8 cellular contexts compared by ENCODE assay signal in genomic region chr12:121536929-121537813, GRCh38. TPM values are rescaled to one million over a fixed set of nuclear protein-coding genes. Genes with fewer than 3 reads are reported as not detected.
DNase-seq lines count a peak whose midpoint lies in the region; ATAC-seq, FAIRE-seq and TF ChIP-seq lines count a peak whose summit lies in the region.

No MANE protein-coding gene starts in this region.

- peak in 1 of 2 donors; percentile 63 for TF ChIP-seq POLR2A in heart left ventricle (IDR thresholded peaks at IDR 0.05)

- H3K27me3 ChIP-seq in HUES6 (ENCODE audit: control insufficient read depth, insufficient read depth, low read length) (peaks cover 27% of the 10 kb centered on the region), heart left ventricle (no peaks in the 10 kb centered on the region), pancreas (no peaks in the 10 kb centered on the region)

- H3K36me3 ChIP-seq in HUES6 (ENCODE audit: control insufficient read depth, insufficient read depth, low read length): peaks cover 38% of the 10 kb centered on the region
- peaks cover 0 to 15% (median 5%) of the 10 kb centered on the region in 9 donors for H3K36me3 ChIP-seq in heart left ventricle
- peaks cover 0 to 4% (median 0%) of the 10 kb centered on the region in 3 donors for H3K36me3 ChIP-seq in pancreas

- H3K36me3 Mint-ChIP-seq in activated naive CD8-positive, alpha-beta T cell treated with anti-CD3 and anti-CD28 coated beads, Interleukin-2, amount 50 U/mL, for 24 hours (ENCODE audit: low read depth): peaks cover 10% of the 10 kb centered on the region

- H3K4me3 ChIP-seq in HUES6 (ENCODE audit: low read depth, low read length): peak overlapping the region; percentile 47
- peak overlapping the region; percentile 35 to 92 (median 78) for H3K4me3 ChIP-seq in heart left ventricle
- peak overlapping the region; percentile 43 to 80 (median 68) for H3K4me3 ChIP-seq in pancreas

- TF ChIP-seq CTCF in heart left ventricle (IDR thresholded peaks at IDR 0.05) (peak in 1 of 12 donors; percentile 4), pancreas (IDR thresholded peaks at IDR 0.05) (no peak)

- H3K9ac ChIP-seq in HUES6 (ENCODE audit: low read length): peak overlapping the region; percentile 60

- H3K4me1 ChIP-seq in HUES6 (ENCODE audit: control insufficient read depth, insufficient read depth, low read length) (peaks cover 57% of the 10 kb centered on the region), heart left ventricle (peaks cover 0 to 65% (median 49%) of the 10 kb centered on the region in 12 donors), pancreas (peaks cover 0 to 6% (median 4%) of the 10 kb centered on the region in 3 donors)

- no peak overlapping the region for H3K27ac ChIP-seq in HUES6 (ENCODE audit: low read depth, low read length)
- H3K27ac ChIP-seq in heart left ventricle: peak overlapping the region; percentile 93 to 98 (median 96)
- H3K27ac ChIP-seq in pancreas: peak overlapping the region; percentile 67 to 93 (median 88)

- no peaks in the 10 kb centered on the region for H3K27me3 Mint-ChIP-seq in activated naive CD8-positive, alpha-beta T cell treated with anti-CD3 and anti-CD28 coated beads, Interleukin-2, amount 50 U/mL, for 24 hours

- DNase-seq in ELR (ENCODE audit: low read depth) (peak; percentile 74), SIG-M5 (lab: John Stamatoyannopoulos, UW) (peak; percentile 12), heart left ventricle (peak; percentile 92 to 94 (median 93)), pancreas (peak; percentile 88 to 96 (median 90)), NCI-H128 (lab: John Stamatoyannopoulos, UW; ENCODE audit: unreplicated experiment) (no peak)
- peak; percentile 78 for DNase-seq in activated naive CD8-positive, alpha-beta T cell treated with anti-CD3 and anti-CD28 coated beads, Interleukin-2, amount 50 U/mL, for 24 hours

- intact Hi-C loops in heart left ventricle (cut with DNase I): loop anchor here in 5 of 10 donors (1.0 to 5.0 kb wide), 6 partner anchors 17 to 90 kb away; partner anchors contain the start of genes KDM2B (in 1 of the 5) and ORAI1 (in 1 of the 5)
- intact Hi-C loops in pancreas (cut with DNase I): no loop called here

- WGBS in heart left ventricle, 4 donors: 0 to 1% (median 0%) methylated on average over 17 to 71 of the region's 71 CpGs
- WGBS in pancreas, 2 donors: 0 to 1% methylated on average over 57 to 71 of the region's 71 CpGs

- no peaks in the 10 kb centered on the region for H3K9me3 ChIP-seq in HUES6 (ENCODE audit: control insufficient read depth, insufficient read depth, low read depth, low read length)
- H3K9me3 ChIP-seq in heart left ventricle: no peaks in the 10 kb centered on the region
- no peaks in the 10 kb centered on the region for H3K9me3 ChIP-seq in pancreas

- peak overlapping the region; percentile 72 for H3K27ac Mint-ChIP-seq in activated naive CD8-positive, alpha-beta T cell treated with anti-CD3 and anti-CD28 coated beads, Interleukin-2, amount 50 U/mL, for 24 hours

- ATAC-seq in GM21528 (IDR thresholded peaks at IDR 0.05; ENCODE audit: low FRiP score, unreplicated experiment) (peak; percentile 53), heart left ventricle (peak; percentile 68 to 87 (median 84)), pancreas (peak; percentile 86 to 90 (median 88))
- ATAC-seq in activated naive CD8-positive, alpha-beta T cell treated with anti-CD3 and anti-CD28 coated beads, Interleukin-2, amount 50 U/mL, for 24 hours: peak; percentile 53

- no peak for FAIRE-seq in pancreas (lab: Jason Lieb, UNC)

- peaks cover 50% of the 10 kb centered on the region for H3K4me1 Mint-ChIP-seq in activated naive CD8-positive, alpha-beta T cell treated with anti-CD3 and anti-CD28 coated beads, Interleukin-2, amount 50 U/mL, for 24 hours

- no peaks in the 10 kb centered on the region for H3K9me3 Mint-ChIP-seq in activated naive CD8-positive, alpha-beta T cell treated with anti-CD3 and anti-CD28 coated beads, Interleukin-2, amount 50 U/mL, for 24 hours

- H3K4me3 Mint-ChIP-seq in activated naive CD8-positive, alpha-beta T cell treated with anti-CD3 and anti-CD28 coated beads, Interleukin-2, amount 50 U/mL, for 24 hours: peak overlapping the region; percentile 78

RNA-seq across cellular contexts. Expression of gene KDM2B, which starts 43.7 kb away (rescaled TPM):
- total RNA-seq in heart left ventricle (10 to 100 TPM in 6 of 9 donors, 1 to 10 TPM in 3; 7.9 to 24.7 (median 11.9) TPM), pancreas (10 to 100 TPM in 3 of 6 donors, 1 to 10 TPM in 3; 7.4 to 21.7 (median 9.8) TPM)
- polyA plus RNA-seq in heart left ventricle (1 to 10 TPM; 7.3 to 9.9 TPM), pancreas (10 to 100 TPM; 10.6 to 11.6 TPM)
